In genomic region chr1:172883844-172884243, GRCh38 we compare ENCODE assay signal across 12 cellular contexts.
A peak's percentile ranks its signal among the peaks of the same experiment; 100 is the strongest.
DNase-seq lines count a peak whose midpoint lies in the region; ATAC-seq, FAIRE-seq and TF ChIP-seq lines count a peak whose summit lies in the region.
"Had no signal": no experiment of that assay in that cellular context is flagged by ENCODE, and none has a peak within 500 bp of the region (broad histone marks: within the 10 kb centered on the region; RNA-seq: fewer than 3 reads in every experiment).

No MANE protein-coding gene starts in this region.

- in situ Hi-C loops in transverse colon (cut with MboI; ENCODE audit: low pct_ligation_motif_present in 1 of 4, low pct_unique_long_range_greater_than_20kb in 1 of 4, low sequenced_read_pairs in 3 of 4) = no loop called here

- H3K4me3 Mint-ChIP-seq in endothelial cell (ENCODE audit: unreplicated experiment) = no peak overlapping the region
- H3K4me3 Mint-ChIP-seq: mesothelial cell of epicardium had no signal

- TF ChIP-seq CTCF in GM12865 (IDR thresholded peaks at IDR 0.05; ENCODE audit: insufficient read depth, low read depth, low read length, missing control alignments) (no peak), endothelial cell (IDR thresholded peaks at IDR 0.05; ENCODE audit: unreplicated experiment) (no peak), transverse colon (IDR thresholded peaks at IDR 0.05) (no peak), kidney (IDR thresholded peaks at IDR 0.05; ENCODE audit: borderline replicate concordance, extremely low read depth, insufficient read depth) (no peak)

- peaks cover 3% of the 10 kb centered on the region for H3K27me3 Mint-ChIP-seq in endothelial cell (ENCODE audit: unreplicated experiment)

- peak; percentile 43 for ATAC-seq in GM21825 (IDR thresholded peaks at IDR 0.05; ENCODE audit: unreplicated experiment)

- no peaks in the 10 kb centered on the region for H3K9me3 Mint-ChIP-seq in endothelial cell (ENCODE audit: unreplicated experiment)

- no peaks in the 10 kb centered on the region for H3K36me3 ChIP-seq in KOPT-K1 (ENCODE audit: insufficient read depth, low read length)
- no peaks in the 10 kb centered on the region for H3K36me3 ChIP-seq in transverse colon
- H3K36me3 ChIP-seq in kidney (ENCODE audit: control insufficient read depth in 1 of 2, insufficient read depth in 2 of 2, low read length in 2 of 2) = no peaks in the 10 kb centered on the region

- intact Hi-C loops in transverse colon (cut with DNase I; ENCODE audit: low total_unique reads) = no loop called here
- intact Hi-C loops in kidney (cut with DNase I) = no loop called here

- H3K4me1 ChIP-seq in transverse colon (no peaks in the 10 kb centered on the region), kidney (ENCODE audit: control insufficient read depth in 1 of 2, insufficient read depth in 1 of 2, low read depth in 1 of 2, low read length in 2 of 2) (no peaks in the 10 kb centered on the region)

- no peaks in the 10 kb centered on the region for H3K27me3 ChIP-seq in transverse colon

- H3K36me3 Mint-ChIP-seq in endothelial cell (ENCODE audit: low read depth, unreplicated experiment) = no peaks in the 10 kb centered on the region

- peaks cover 9% of the 10 kb centered on the region for H3K4me1 Mint-ChIP-seq in endothelial cell (ENCODE audit: unreplicated experiment)

- no peak overlapping the region for H3K27ac Mint-ChIP-seq in endothelial cell (ENCODE audit: unreplicated experiment)
- H3K27ac Mint-ChIP-seq: IgD-negative memory B cell, mesothelial cell of epicardium had no signal

- H3K9me3 ChIP-seq in KOPT-K1 (ENCODE audit: insufficient read depth, low read length, poor library complexity, severe bottlenecking) (no peaks in the 10 kb centered on the region), transverse colon (no peaks in the 10 kb centered on the region), kidney (ENCODE audit: control insufficient read depth in 1 of 2, low read length in 2 of 2) (no peaks in the 10 kb centered on the region)

- TF ChIP-seq EP300 in transverse colon (IDR thresholded peaks at IDR 0.05; ENCODE audit: low read depth) = no peak

- peak overlapping the region; percentile 40 for H3K27ac ChIP-seq in KOPT-K1 (ENCODE audit: low read depth, low read length, poor library complexity, severe bottlenecking)
- H3K27ac ChIP-seq in transverse colon = no peak overlapping the region
- no peak overlapping the region for H3K27ac ChIP-seq in caudate nucleus (ENCODE audit: low read depth, low read length)
- H3K27ac ChIP-seq in kidney (ENCODE audit: low read depth in 2 of 2, low read length in 2 of 2) = no peak overlapping the region

- FAIRE-seq in kidney (lab: Jason Lieb, UNC) = no peak
- FAIRE-seq: small intestine had no signal

- H3K4me3 ChIP-seq in GM12865 (ENCODE audit: low read depth, low read length) (no peak overlapping the region), transverse colon (no peak overlapping the region), kidney (ENCODE audit: low read length in 2 of 2) (no peak overlapping the region)

- DNase-seq in GM12865 (ENCODE audit: low read depth) = peak; percentile 37
- peak; percentile 29 for DNase-seq in dermis blood vessel endothelial cell
- DNase-seq in endothelial cell (ENCODE audit: low spot score) = no peak
- no peak for DNase-seq in transverse colon
- DNase-seq in caudate nucleus (lab: John Stamatoyannopoulos, UW) = no peak
- no peak for DNase-seq in kidney
- DNase-seq: Calu3, small intestine had no signal

- no peak overlapping the region for H3K9ac ChIP-seq in kidney (ENCODE audit: low read length in 2 of 2)

- 37% methylated on average over 1 of the region's 1 CpG; no CpG with 5 or more reads in 1 of the 2 donors for WGBS in transverse colon (ENCODE audit: low coverage in 1 of 2), 2 donors

- no peak for TF ChIP-seq POLR2A in transverse colon (IDR thresholded peaks at IDR 0.05)

Comparison
In these comparisons a context has a peak if more than half of its experiments do, and no peak if none do; other contexts are left out.
1. DNase-seq: peak in GM12865 (single experiment) and dermis blood vessel endothelial cell (single experiment); none in endothelial cell (single experiment), transverse colon (single experiment), caudate nucleus (0 of 61) and kidney (single experiment).